ENCODE assay signal across 27 cellular contexts in genomic region chr11:46306296-46306853, GRCh38. TPM values are rescaled to one million over a fixed set of nuclear protein-coding genes. Genes with fewer than 3 reads are reported as not detected.
DNase-seq lines count a peak whose midpoint lies in the region; ATAC-seq, FAIRE-seq and TF ChIP-seq lines count a peak whose summit lies in the region.
"Had no signal": no experiment of that assay in that cellular context is flagged by ENCODE, and none has a peak within 500 bp of the region (broad histone marks: within the 10 kb centered on the region; RNA-seq: fewer than 3 reads in every experiment).

No MANE protein-coding gene starts in this region.

- ATAC-seq in A549 (no peak), GM19463 (IDR thresholded peaks at IDR 0.05; ENCODE audit: unreplicated experiment) (no peak), right lobe of liver (no peak)
- ATAC-seq: activated naive CD8-positive, alpha-beta T cell treated with anti-CD3 and anti-CD28 coated beads, Interleukin-2, amount 50 U/mL, for 24 hours; foreskin keratinocyte; left colon; natural killer cell; PC-3; stimulated activated naive B cell treated with anti-CD40 and anti-IgM and Interleukin-4, amounts not matched to agents 10 μg/mL and 1 μg/mL and 100 μg/mL, for 72 hours; T-cell had no signal

- DNase-seq in A549 (ENCODE audit: low read depth in 1 of 2, low spot score in 1 of 2) (no peak), ELR (ENCODE audit: low read depth) (peak; percentile 75), RKO (ENCODE audit: low spot score) (peak; percentile 49), fibroblast of villous mesenchyme (ENCODE audit: low read depth) (peak; percentile 44), caudate nucleus (lab: John Stamatoyannopoulos, UW) (no peak), amniotic stem cell (lab: John Stamatoyannopoulos, UW) (no peak), right lobe of liver (no peak)
- DNase-seq: activated CD4-positive, CD25-positive, alpha-beta regulatory T cell treated with anti-CD3 and anti-CD28 coated beads, Interleukin-2, amount 50 U/mL, for 72 hours; activated gamma-delta T cell; activated naive CD8-positive, alpha-beta T cell treated with anti-CD3 and anti-CD28 coated beads, Interleukin-2, amount 50 U/mL, for 24 hours; Calu3; dermis blood vessel endothelial cell; foreskin keratinocyte; left colon; natural killer cell; NCI-H446 treated with DMSO at 0.1 percent for 48 hours; ovary; PC-3; retina; stimulated activated CD4-positive, alpha-beta T cell treated with anti-CD3 and anti-CD28 coated beads, Interleukin-4, amount 100 ng/mL, for 1 hour; stimulated activated naive B cell treated with anti-CD40 and anti-IgM and Interleukin-4, amounts not matched to agents 10 μg/mL and 1 μg/mL and 100 μg/mL, for 72 hours; T-cell had no signal

- peak overlapping the region; percentile 5; the same call in 1 of the 3 replicates for H3K4me2 ChIP-seq in A549

- no peak for TF ChIP-seq RAD21 in A549 (conservative IDR thresholded peaks at IDR 0.05 in 1 of 2, IDR thresholded peaks at IDR 0.05 in 1 of 2)

- no peak overlapping the region for H3K4me3 ChIP-seq in A549
- H3K4me3 ChIP-seq in fibroblast of villous mesenchyme (ENCODE audit: low read depth, low read length): no peak overlapping the region
- no peak overlapping the region for H3K4me3 ChIP-seq in right lobe of liver
- H3K4me3 ChIP-seq: BLaER1 treated with 17β-estradiol and CSF1 and Interleukin-3, amounts not matched to agents 10 nM and 100 nM; HAP-1; ovary; suprapubic skin; vagina had no signal

- no peak for FAIRE-seq in A549 (lab: Jason Lieb, UNC)

- H3K4me1 ChIP-seq in A549: peaks cover 20% of the 10 kb centered on the region
- no peaks in the 10 kb centered on the region for H3K4me1 ChIP-seq in right lobe of liver
- H3K4me1 ChIP-seq: foreskin keratinocyte, HAP-1, vagina had no signal

- POLR2A ChIA-PET in A549 (lab: Yijun Ruan, JAX): no interaction called here

- H3K27me3 ChIP-seq in right lobe of liver: no peaks in the 10 kb centered on the region
- H3K27me3 ChIP-seq: BLaER1 treated with 17β-estradiol and CSF1 and Interleukin-3, amounts not matched to agents 10 nM and 100 nM; foreskin keratinocyte; ovary; suprapubic skin; vagina had no signal

- CTCF ChIA-PET in A549 (lab: Yijun Ruan, JAX): interaction anchor here (0.6 to 31.4 kb wide), 10 partner anchors 8 to 300 kb away, joined by 3 to 872 read pairs (median 16); partner anchors contain the start of gene CREB3L1

- H3K27ac ChIP-seq in A549: peak overlapping the region in 1 of 2 experiments; percentile 38; a peak in 1 of 6 replicates
- H3K27ac ChIP-seq in caudate nucleus (ENCODE audit: low read depth, low read length): no peak overlapping the region
- no peak overlapping the region for H3K27ac ChIP-seq in right lobe of liver
- H3K27ac ChIP-seq: BLaER1 treated with 17β-estradiol and CSF1 and Interleukin-3, amounts not matched to agents 10 nM and 100 nM; foreskin keratinocyte; ovary; suprapubic skin; vagina had no signal

- TF ChIP-seq EP300 in A549 (IDR thresholded peaks at IDR 0.05): no peak

- intact Hi-C loops in right lobe of liver (cut with DNase I): loop anchor here (5.0 kb wide), 1 partner anchor 59 kb away; no protein-coding TSS in a partner anchor

- H3K9me3 ChIP-seq in A549 (no peaks in the 10 kb centered on the region), right lobe of liver (no peaks in the 10 kb centered on the region)
- H3K9me3 ChIP-seq: BLaER1 treated with 17β-estradiol and CSF1 and Interleukin-3, amounts not matched to agents 10 nM and 100 nM; HAP-1; ovary; suprapubic skin; vagina had no signal

- TF ChIP-seq POLR2A in A549 (IDR thresholded peaks at IDR 0.05; ENCODE audit: low read length): no peak
- TF ChIP-seq POLR2A in right lobe of liver (IDR thresholded peaks at IDR 0.05): no peak

- no peaks in the 10 kb centered on the region for H3K36me3 ChIP-seq in right lobe of liver
- H3K36me3 ChIP-seq: BLaER1 treated with 17β-estradiol and CSF1 and Interleukin-3, amounts not matched to agents 10 nM and 100 nM; HAP-1; ovary; suprapubic skin had no signal

- no peak for TF ChIP-seq CTCF in A549 (IDR thresholded peaks at IDR 0.05)
- no peak for TF ChIP-seq CTCF in fibroblast of villous mesenchyme (IDR thresholded peaks at IDR 0.05; ENCODE audit: insufficient read depth, low read depth, low read length)
- no peak for TF ChIP-seq CTCF in right lobe of liver (IDR thresholded peaks at IDR 0.05)

- WGBS in A549 (ENCODE audit: missing lambda C conversion rate): 71% methylated on average over 5 of the region's 5 CpGs
- WGBS in right lobe of liver (ENCODE audit: insufficient coverage, low coverage, low lambda C conversion rate, missing lambda C conversion rate): 65% methylated on average over 3 of the region's 5 CpGs

TF ChIP-seq in A549, 52 proteins besides CTCF, POLR2A, EP300 and RAD21:
- TF ChIP-seq REST (IDR thresholded peaks at IDR 0.05) (no peak), EHF (CRISPR knock-in tag; IDR thresholded peaks at IDR 0.05) (no peak), ZNF302 (CRISPR knock-in tag; IDR thresholded peaks at IDR 0.05) (no peak), SREBF2 (IDR thresholded peaks at IDR 0.05) (no peak), KDM5A (IDR thresholded peaks at IDR 0.05) (no peak), HEYL (CRISPR knock-in tag; IDR thresholded peaks at IDR 0.05) (no peak), TFCP2L1 (CRISPR knock-in tag; IDR thresholded peaks at IDR 0.05) (no peak), SMC3 (IDR thresholded peaks at IDR 0.05) (no peak)

RNA-seq across cellular contexts. Expression of gene CREB3L1, which starts 28.9 kb away (rescaled TPM):
- polyA plus RNA-seq in A549 (2011; rRNA removed) (0.48 and 0.61 TPM in 2 replicates), A549 (2017; fragmentation: RNase III; extraction: RNeasy Plus Mini Kit Qiagen cat#74134 plus additional on column Dnase treatment) (2.1 to 2.7 TPM (median 2.3 TPM) in 3 replicates)
- 0.24 and 0.45 TPM in 2 replicates for polyA plus RNA-seq in A549 (2012; cell fraction: cytosol; rRNA removed)
- 0.56 and 0.86 TPM in 2 replicates for polyA plus RNA-seq in A549 (2012; cell fraction: nucleus; rRNA removed)
- 1.3 and 1.7 TPM in 2 replicates for polyA minus RNA-seq in A549 (2011; rRNA and poly(A)+ RNA removed)
- total RNA-seq in fibroblast of villous mesenchyme (40.6 and 66.7 TPM in 2 replicates), right lobe of liver (under 1 TPM; 0.07 to 0.37 (median 0.24) TPM)
- total RNA-seq: Calu3, natural killer cell had no signal

RNA-seq across cellular contexts. Expression of gene DGKZ, which starts 40.9 kb away (rescaled TPM):
- polyA plus RNA-seq in A549 (2011; rRNA removed) (12.8 and 14.5 TPM in 2 replicates), A549 (2017; fragmentation: RNase III; extraction: RNeasy Plus Mini Kit Qiagen cat#74134 plus additional on column Dnase treatment) (28.4 to 30.7 TPM (median 28.4 TPM) in 3 replicates)
- 37.4 and 55.9 TPM in 2 replicates for polyA plus RNA-seq in A549 (2012; cell fraction: cytosol; rRNA removed)
- 133 and 174 TPM in 2 replicates for polyA plus RNA-seq in A549 (2012; cell fraction: nucleus; rRNA removed)
- polyA minus RNA-seq in A549 (2011; rRNA and poly(A)+ RNA removed): 22.7 and 37.4 TPM in 2 replicates
- total RNA-seq in fibroblast of villous mesenchyme (50.1 and 63.1 TPM in 2 replicates), right lobe of liver (10 to 100 TPM; 10.7 to 57.9 (median 16.0) TPM)

Comparison
In these comparisons a context has a peak if more than half of its experiments do, and no peak if none do; other contexts are left out.
1. DNase-seq: peak in ELR (single experiment), RKO (single experiment) and fibroblast of villous mesenchyme (single experiment); none in A549 (0 of 2), caudate nucleus (0 of 61), amniotic stem cell (single experiment) and right lobe of liver (0 of 3).
2. RNA of gene CREB3L1, which starts 28.9 kb away (total RNA-seq): 40.6 to 66.7 TPM in fibroblast of villous mesenchyme; 0.07 to 0.37 TPM in right lobe of liver; every median in the first group is over 10 times any median in the second.